ENCODE assay signal across 18 cellular contexts in genomic region chr5:31280210-31280609, GRCh38.
"Had no signal": no experiment of that assay in that cellular context is flagged by ENCODE, and none has a peak within 500 bp of the region (broad histone marks: within the 10 kb centered on the region; RNA-seq: fewer than 3 reads in every experiment).

No MANE protein-coding gene starts in this region.

- ATAC-seq: left cardiac atrium, natural killer cell, upper lobe of right lung had no signal

- H3K4me3 Mint-ChIP-seq: activated CD4-positive, alpha-beta memory T cell treated with anti-CD3 and anti-CD28 coated beads, Interleukin-2, amount 10 ng/mL, durations not matched to agents 7 days and 5 days; activated naive CD8-positive, alpha-beta T cell treated with anti-CD3 and anti-CD28 coated beads for 36 hours; natural killer cell; stimulated activated naive CD8-positive, alpha-beta T cell treated with anti-CD3 and anti-CD28 coated beads, Interleukin-15, Interleukin-2, amounts not matched to agents 100 ng/mL and 50 ng/mL, for 24 hours had no signal

- DNase-seq: activated CD4-positive, alpha-beta memory T cell treated with anti-CD3 and anti-CD28 coated beads, Interleukin-2, amount 10 ng/mL, durations not matched to agents 7 days and 5 days; activated CD4-positive, alpha-beta T cell treated with anti-CD3 and anti-CD28 coated beads for 1 hour; activated gamma-delta T cell; activated naive CD8-positive, alpha-beta T cell treated with anti-CD3 and anti-CD28 coated beads for 36 hours; activated T-cell treated with anti-CD3 and anti-CD28 coated beads, Interleukin-2, amount 50 U/mL, for 48 hours; cortex of kidney; effector CD8-positive, alpha-beta T cell; hypothalamus; left cardiac atrium; natural killer cell; nucleus accumbens; stimulated activated CD4-positive, alpha-beta T cell treated with anti-CD3 and anti-CD28 coated beads, Interleukin-15, amount 100 ng/mL, for 24 hours; stimulated activated CD4-positive, alpha-beta T cell treated with anti-CD3 and anti-CD28 coated beads, Interleukin-4, amount 100 ng/mL, for 24 hours; T-helper 9 cell; testis; upper lobe of right lung had no signal

- H3K27ac ChIP-seq: testis, upper lobe of right lung had no signal

- H3K4me1 Mint-ChIP-seq: activated CD4-positive, alpha-beta memory T cell treated with anti-CD3 and anti-CD28 coated beads, Interleukin-2, amount 10 ng/mL, durations not matched to agents 7 days and 5 days; activated naive CD8-positive, alpha-beta T cell treated with anti-CD3 and anti-CD28 coated beads for 36 hours; natural killer cell had no signal

- H3K4me3 ChIP-seq: lung, testis, upper lobe of right lung had no signal

- H3K9me3 Mint-ChIP-seq: activated CD4-positive, alpha-beta memory T cell treated with anti-CD3 and anti-CD28 coated beads, Interleukin-2, amount 10 ng/mL, durations not matched to agents 7 days and 5 days had no signal

- H3K27me3 Mint-ChIP-seq: activated CD4-positive, alpha-beta memory T cell treated with anti-CD3 and anti-CD28 coated beads, Interleukin-2, amount 10 ng/mL, durations not matched to agents 7 days and 5 days; stimulated activated naive CD8-positive, alpha-beta T cell treated with anti-CD3 and anti-CD28 coated beads, Interleukin-15, Interleukin-2, amounts not matched to agents 100 ng/mL and 50 ng/mL, for 24 hours had no signal

- H3K9me3 ChIP-seq: testis, upper lobe of right lung had no signal

- H3K27ac Mint-ChIP-seq: activated CD4-positive, alpha-beta memory T cell treated with anti-CD3 and anti-CD28 coated beads, Interleukin-2, amount 10 ng/mL, durations not matched to agents 7 days and 5 days; activated naive CD8-positive, alpha-beta T cell treated with anti-CD3 and anti-CD28 coated beads for 36 hours; natural killer cell; stimulated activated naive CD8-positive, alpha-beta T cell treated with anti-CD3 and anti-CD28 coated beads, Interleukin-15, Interleukin-2, amounts not matched to agents 100 ng/mL and 50 ng/mL, for 24 hours had no signal

- H3K36me3 Mint-ChIP-seq: activated naive CD8-positive, alpha-beta T cell treated with anti-CD3 and anti-CD28 coated beads for 36 hours; natural killer cell had no signal

- H3K4me1 ChIP-seq: testis, upper lobe of right lung had no signal

- H3K27me3 ChIP-seq: testis, upper lobe of right lung had no signal

- H3K36me3 ChIP-seq: upper lobe of right lung had no signal
